Comparison of ENCODE assay signal across 20 cellular contexts in the genomic region with DNA sequence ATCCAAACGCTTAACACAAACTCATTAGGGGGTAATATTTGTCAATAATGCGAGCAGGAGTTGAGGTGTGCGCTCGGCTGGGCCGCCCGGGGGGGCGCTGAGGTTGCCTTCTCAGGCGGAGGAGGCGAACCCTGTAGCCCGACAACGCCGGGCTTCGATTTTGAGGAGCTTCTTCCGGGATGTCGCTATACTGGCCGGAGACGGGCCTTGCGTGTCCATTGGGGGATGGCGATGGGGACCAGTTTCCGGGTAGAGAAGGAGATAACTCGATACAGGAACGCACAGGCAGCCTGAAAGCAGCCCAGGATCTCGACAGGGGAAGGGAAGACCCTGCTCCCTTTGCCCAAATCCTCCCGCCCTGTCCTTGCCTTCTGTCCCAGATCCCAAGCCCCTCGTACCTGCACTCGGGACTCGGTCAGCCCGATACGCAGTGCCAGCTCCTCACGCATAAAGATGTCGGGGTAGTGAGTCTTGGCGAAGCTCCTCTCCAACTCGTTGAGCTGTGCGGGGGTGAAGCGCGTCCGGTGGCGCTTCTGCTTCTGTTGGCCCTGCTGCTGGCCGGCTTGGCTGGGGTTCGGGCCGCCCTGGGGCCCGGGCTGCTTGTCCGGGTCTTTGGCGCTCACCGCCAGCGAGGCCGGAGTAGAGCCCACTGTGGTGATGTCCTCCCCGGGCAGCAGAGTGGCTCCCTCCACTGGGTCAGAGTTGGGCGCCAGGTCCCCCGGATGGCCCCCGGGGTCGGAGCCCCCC. TPM values are rescaled to one million over a fixed set of nuclear protein-coding genes. Genes with fewer than 3 reads are reported as not detected.
DNase-seq lines count a peak whose midpoint lies in the region; ATAC-seq, FAIRE-seq and TF ChIP-seq lines count a peak whose summit lies in the region.
"Had no signal": no experiment of that assay in that cellular context is flagged by ENCODE, and none has a peak within 500 bp of the region (broad histone marks: within the 10 kb centered on the region; RNA-seq: fewer than 3 reads in every experiment).

No MANE protein-coding gene starts in this region.

- no peak overlapping the region for H4K8ac ChIP-seq in IMR-90 (ENCODE audit: low read depth in 2 of 2, low read length in 2 of 2)

- no peak overlapping the region for H2AK5ac ChIP-seq in IMR-90 (ENCODE audit: low read depth, low read length)

- no peak overlapping the region for H3K14ac ChIP-seq in IMR-90 (replicated peaks; ENCODE audit: low read depth, low read length)

- H2BK15ac ChIP-seq in IMR-90 (ENCODE audit: low read depth, low read length): no peak overlapping the region

- H3K27me3 ChIP-seq in IMR-90 (ENCODE audit: control insufficient read depth, insufficient read depth, low read length): peaks cover 82% of the 10 kb centered on the region
- H3K27me3 ChIP-seq in upper lobe of left lung: peaks cover 0 to 99% (median 54%) of the 10 kb centered on the region in 4 donors
- H3K27me3 ChIP-seq in dorsolateral prefrontal cortex: peaks cover 57 to 100% (median 100%) of the 10 kb centered on the region in 45 donors

- WGBS in IMR-90 (ENCODE audit: extremely low coverage in 2 of 2, insufficient read length in 1 of 2), 2 experiments: no CpG with 5 or more reads among the region's 52 CpGs
- WGBS in upper lobe of left lung, 2 donors: 11% methylated on average over 24 to 43 of the region's 52 CpGs

- H3K27ac ChIP-seq in IMR-90 (ENCODE audit: insufficient read depth, low read length) (no peak overlapping the region), kidney (ENCODE audit: low read depth in 2 of 2, low read length in 2 of 2) (no peak overlapping the region), upper lobe of left lung (no peak overlapping the region), dorsolateral prefrontal cortex (no peak overlapping the region)
- H3K27ac ChIP-seq: gastrocnemius medialis had no signal

- TF ChIP-seq CTCF in IMR-90 (conservative IDR thresholded peaks at IDR 0.05; ENCODE audit: low read depth, low read length): no peak
- no peak for TF ChIP-seq CTCF in kidney (IDR thresholded peaks at IDR 0.05; ENCODE audit: borderline replicate concordance, extremely low read depth, insufficient read depth)
- no peak for TF ChIP-seq CTCF in upper lobe of left lung (IDR thresholded peaks at IDR 0.05)
- no peak for TF ChIP-seq CTCF in dorsolateral prefrontal cortex (IDR thresholded peaks at IDR 0.05 in 54 of 56, conservative IDR thresholded peaks at IDR 0.05 in 2 of 56; ENCODE audit: low read depth in 1 of 56, partially characterized antibody in 56 of 56)

- no peak overlapping the region for H3K4ac ChIP-seq in IMR-90 (ENCODE audit: low read depth, low read length)

- H3K56ac ChIP-seq in IMR-90 (ENCODE audit: extremely low read depth, insufficient read depth, low read length): no peak overlapping the region

- TF ChIP-seq POLR2A in IMR-90 (IDR thresholded peaks at IDR 0.05; ENCODE audit: low read depth, low read length): no peak
- no peak for TF ChIP-seq POLR2A in upper lobe of left lung (IDR thresholded peaks at IDR 0.05)

- H4K5ac ChIP-seq in IMR-90 (ENCODE audit: low read depth, low read length): no peak overlapping the region

- CTCF ChIA-PET in IMR-90 (lab: Yijun Ruan, JAX): interaction anchor here (0.5 to 0.6 kb wide), 2 partner anchors 62 to 323 kb away, joined by 3 to 5 read pairs; no protein-coding TSS in a partner anchor

- no peaks in the 10 kb centered on the region for H3K9me1 ChIP-seq in IMR-90 (ENCODE audit: insufficient read depth, low read length)

- POLR2A ChIA-PET in IMR-90 (lab: Charles Lee; ENCODE audit: unreplicated experiment): no interaction called here

- no peak overlapping the region for H3K4me2 ChIP-seq in IMR-90 (ENCODE audit: low read depth, low read length)

- no peak overlapping the region for H2BK120ac ChIP-seq in IMR-90 (ENCODE audit: low read depth, low read length)

- H3K9ac ChIP-seq in IMR-90 (ENCODE audit: low read depth, low read length): no peak overlapping the region
- H3K9ac ChIP-seq in kidney (ENCODE audit: low read length in 2 of 2): no peak overlapping the region

- H3K27me3 Mint-ChIP-seq in activated T-cell treated with anti-CD3 and anti-CD28 coated beads, Interleukin-2, amount 50 U/mL, for 24 hours: peaks cover 85% of the 10 kb centered on the region
- peaks cover 49 to 75% of the 10 kb centered on the region in 2 donors for H3K27me3 Mint-ChIP-seq in natural killer cell treated with Interleukin-12 subunit alpha and Interleukin-12 subunit beta and Interleukin-15 and Interleukin-18, amount 100 ng/mL, for 72 hours

- no peak overlapping the region for H4K91ac ChIP-seq in IMR-90 (ENCODE audit: insufficient read depth, low read depth, low read length)

- FAIRE-seq in kidney (lab: Jason Lieb, UNC): no peak

- peaks cover 20% of the 10 kb centered on the region for H3K4me1 Mint-ChIP-seq in activated T-cell treated with anti-CD3 and anti-CD28 coated beads, Interleukin-2, amount 50 U/mL, for 24 hours (ENCODE audit: low read depth)
- peaks cover 14% of the 10 kb centered on the region in 2 donors for H3K4me1 Mint-ChIP-seq in natural killer cell treated with Interleukin-12 subunit alpha and Interleukin-12 subunit beta and Interleukin-15 and Interleukin-18, amount 100 ng/mL, for 72 hours (ENCODE audit: low read depth in 2 of 2)

- H2BK5ac ChIP-seq in IMR-90 (ENCODE audit: low read depth, low read length, poor library complexity, severe bottlenecking): no peak overlapping the region

- no peak for DNase-seq in activated T-cell treated with anti-CD3 and anti-CD28 coated beads, Interleukin-2, amount 50 U/mL, for 24 hours
- DNase-seq in activated T-cell treated with anti-CD3 and anti-CD28 coated beads, Interleukin-2, amount 50 U/mL, for 48 hours: no peak
- no peak for DNase-seq in IMR-90
- DNase-seq in kidney: peak; percentile 53
- no peak for DNase-seq in upper lobe of left lung
- DNase-seq in dorsolateral prefrontal cortex: no peak
- no peak for DNase-seq in natural killer cell treated with Interleukin-12 subunit alpha and Interleukin-12 subunit beta and Interleukin-15 and Interleukin-18, amount 100 ng/mL, for 72 hours (ENCODE audit: low spot score)
- DNase-seq: cortex of kidney; gastrocnemius medialis; HCEC 1CT; naive thymus-derived CD8-positive, alpha-beta T cell; NCI-H187 treated with DMSO at 0.1 percent for 48 hours; NCI-H510A; stimulated activated CD4-positive, alpha-beta T cell treated with anti-CD3 and anti-CD28 coated beads, Interleukin-15, amount 100 ng/mL, for 24 hours had no signal

- TF ChIP-seq EP300 in upper lobe of left lung (IDR thresholded peaks at IDR 0.05): no peak

- H3K9me3 ChIP-seq in IMR-90 (ENCODE audit: control insufficient read depth, insufficient read depth, low read length): peaks cover 23% of the 10 kb centered on the region
- peaks cover 0 to 3% of the 10 kb centered on the region in 2 donors for H3K9me3 ChIP-seq in kidney (ENCODE audit: control insufficient read depth in 1 of 2, low read length in 2 of 2)
- H3K9me3 ChIP-seq in upper lobe of left lung: no peaks in the 10 kb centered on the region
- H3K9me3 ChIP-seq: gastrocnemius medialis had no signal

- peaks cover 10% of the 10 kb centered on the region for H3K9me3 Mint-ChIP-seq in activated T-cell treated with anti-CD3 and anti-CD28 coated beads, Interleukin-2, amount 50 U/mL, for 24 hours
- H3K9me3 Mint-ChIP-seq in natural killer cell treated with Interleukin-12 subunit alpha and Interleukin-12 subunit beta and Interleukin-15 and Interleukin-18, amount 100 ng/mL, for 72 hours: no peaks in the 10 kb centered on the region

- H2AFZ ChIP-seq in IMR-90 (replicated peaks; ENCODE audit: low read length, poor library complexity): peak overlapping the region; percentile 33

- peaks cover 11% of the 10 kb centered on the region; the same call in 1 of the 2 replicates for H4K20me1 ChIP-seq in IMR-90 (ENCODE audit: insufficient read depth, low read length)

- no peaks in the 10 kb centered on the region for H3K36me3 Mint-ChIP-seq in activated T-cell treated with anti-CD3 and anti-CD28 coated beads, Interleukin-2, amount 50 U/mL, for 24 hours (ENCODE audit: low read depth)
- H3K36me3 Mint-ChIP-seq in natural killer cell treated with Interleukin-12 subunit alpha and Interleukin-12 subunit beta and Interleukin-15 and Interleukin-18, amount 100 ng/mL, for 72 hours: peaks cover 8% of the 10 kb centered on the region
- H3K36me3 Mint-ChIP-seq: brain had no signal

- no peak overlapping the region for H3K18ac ChIP-seq in IMR-90 (ENCODE audit: low read depth, low read length)

- BruUV-seq in IMR-90 (replicated peaks; lab: Mats Ljungman, UMichigan): no TSS peak

- no peak overlapping the region for H2BK20ac ChIP-seq in IMR-90 (ENCODE audit: low read depth, low read length)

- H3K4me3 Mint-ChIP-seq in activated T-cell treated with anti-CD3 and anti-CD28 coated beads, Interleukin-2, amount 50 U/mL, for 24 hours: no peak overlapping the region
- no peak overlapping the region for H3K4me3 Mint-ChIP-seq in natural killer cell treated with Interleukin-12 subunit alpha and Interleukin-12 subunit beta and Interleukin-15 and Interleukin-18, amount 100 ng/mL, for 72 hours

- no peak overlapping the region for H3K23ac ChIP-seq in IMR-90 (ENCODE audit: low read depth, low read length)

- dilution Hi-C loops in IMR-90 (cut with HindIII; ENCODE audit: low sequenced_read_pairs, unreplicated experiment): no loop called here

- no peak for ATAC-seq in IMR-90 (ENCODE audit: low read depth)
- ATAC-seq in upper lobe of left lung (ENCODE audit: low FRiP score in 2 of 2): peak; percentile 8 to 18
- no peak for ATAC-seq in natural killer cell treated with Interleukin-12 subunit alpha and Interleukin-12 subunit beta and Interleukin-15 and Interleukin-18, amount 100 ng/mL, for 72 hours
- no peak for ATAC-seq in HG03045 (IDR thresholded peaks at IDR 0.05; ENCODE audit: unreplicated experiment)
- ATAC-seq: gastrocnemius medialis; naive thymus-derived CD8-positive, alpha-beta T cell had no signal

- in situ Hi-C loops in IMR-90 (cut with MboI; ENCODE audit: low sequenced_read_pairs): no loop called here

- H3K4me3 ChIP-seq in IMR-90 (ENCODE audit: insufficient read depth, low read depth, low read length): no peak overlapping the region
- H3K4me3 ChIP-seq in kidney (ENCODE audit: low read length in 2 of 2): no peak overlapping the region
- H3K4me3 ChIP-seq in upper lobe of left lung: no peak overlapping the region
- H3K4me3 ChIP-seq in dorsolateral prefrontal cortex: no peak overlapping the region

- H2AK9ac ChIP-seq in IMR-90 (replicated peaks; ENCODE audit: low read depth, low read length, poor library complexity): no peak overlapping the region

- H3K36me3 ChIP-seq in IMR-90 (ENCODE audit: control insufficient read depth, insufficient read depth, low read length): no peaks in the 10 kb centered on the region
- H3K36me3 ChIP-seq in kidney (ENCODE audit: control insufficient read depth in 1 of 2, insufficient read depth in 2 of 2, low read length in 2 of 2): no peaks in the 10 kb centered on the region
- H3K36me3 ChIP-seq in upper lobe of left lung: no peaks in the 10 kb centered on the region
- H3K36me3 ChIP-seq: gastrocnemius medialis had no signal

- H3K4me1 ChIP-seq in IMR-90 (ENCODE audit: control insufficient read depth, insufficient read depth, low read length): no peaks in the 10 kb centered on the region
- no peaks in the 10 kb centered on the region for H3K4me1 ChIP-seq in kidney (ENCODE audit: control insufficient read depth in 1 of 2, insufficient read depth in 1 of 2, low read depth in 1 of 2, low read length in 2 of 2)
- H3K4me1 ChIP-seq in upper lobe of left lung: peaks cover 8 to 45% (median 11%) of the 10 kb centered on the region in 4 donors

- no peaks in the 10 kb centered on the region for H3K79me1 ChIP-seq in IMR-90 (ENCODE audit: low read depth in 1 of 2, low read length in 2 of 2)

- no peak for TF ChIP-seq RAD21 in IMR-90 (IDR thresholded peaks at IDR 0.05; ENCODE audit: low read length)

- intact Hi-C loops in IMR-90 (cut with micrococcal nuclease): loop anchor here (10.0 kb wide), 1 partner anchor 492 kb away; no protein-coding TSS in a partner anchor
- intact Hi-C loops in kidney (cut with DNase I): no loop called here
- intact Hi-C loops in dorsolateral prefrontal cortex (cut with DNase I): no loop called here

- peak overlapping the region; percentile 64 for H3K27ac Mint-ChIP-seq in activated T-cell treated with anti-CD3 and anti-CD28 coated beads, Interleukin-2, amount 50 U/mL, for 24 hours
- no peak overlapping the region for H3K27ac Mint-ChIP-seq in natural killer cell treated with Interleukin-12 subunit alpha and Interleukin-12 subunit beta and Interleukin-15 and Interleukin-18, amount 100 ng/mL, for 72 hours
- H3K27ac Mint-ChIP-seq: brain had no signal

RNA-seq across cellular contexts. Expression of a gene that starts 1.9 kb away (rescaled TPM):
- total RNA-seq in IMR-90 (2012; rRNA removed): not detected in 2 replicates
- not detected in 2 replicates for polyA plus RNA-seq in IMR-90 (2012; rRNA removed)
- not detected in 2 replicates for polyA plus RNA-seq in IMR-90 (2012; cell fraction: cytosol; rRNA removed)
- not detected in 2 replicates for polyA plus RNA-seq in IMR-90 (2012; cell fraction: nucleus; rRNA removed; ENCODE audit: low replicate concordance)
- total RNA-seq in kidney: not detected
- not detected for polyA plus RNA-seq in kidney (ENCODE audit: insufficient read depth, low read depth, low replicate concordance)
- total RNA-seq in upper lobe of left lung: not detected
- under 1 TPM in 4 of 120 experiments, not detected in 116; 0.15 to 0.25 (median 0.17) TPM for total RNA-seq in dorsolateral prefrontal cortex
- total RNA-seq in natural killer cell treated with Interleukin-12 subunit alpha and Interleukin-12 subunit beta and Interleukin-15 and Interleukin-18, amount 100 ng/mL, for 72 hours: not detected
- total RNA-seq: activated CD8-positive, alpha-beta memory T cell treated with anti-CD3 and anti-CD28 coated beads for 36 hours; epithelial cell of proximal tubule; gastrocnemius medialis; lower leg skin; naive thymus-derived CD8-positive, alpha-beta T cell; SK-MEL-5 had no signal
- polyA plus RNA-seq: naive thymus-derived CD8-positive, alpha-beta T cell had no signal

Comparison
In these comparisons a context has a peak if more than half of its experiments do, and no peak if none do; other contexts are left out.
1. ATAC-seq: peak in upper lobe of left lung (2 of 2); none in IMR-90 (single experiment), natural killer cell treated with Interleukin-12 subunit alpha and Interleukin-12 subunit beta and Interleukin-15 and Interleukin-18, amount 100 ng/mL, for 72 hours (0 of 2) and HG03045 (single experiment).